In the genomic region with DNA sequence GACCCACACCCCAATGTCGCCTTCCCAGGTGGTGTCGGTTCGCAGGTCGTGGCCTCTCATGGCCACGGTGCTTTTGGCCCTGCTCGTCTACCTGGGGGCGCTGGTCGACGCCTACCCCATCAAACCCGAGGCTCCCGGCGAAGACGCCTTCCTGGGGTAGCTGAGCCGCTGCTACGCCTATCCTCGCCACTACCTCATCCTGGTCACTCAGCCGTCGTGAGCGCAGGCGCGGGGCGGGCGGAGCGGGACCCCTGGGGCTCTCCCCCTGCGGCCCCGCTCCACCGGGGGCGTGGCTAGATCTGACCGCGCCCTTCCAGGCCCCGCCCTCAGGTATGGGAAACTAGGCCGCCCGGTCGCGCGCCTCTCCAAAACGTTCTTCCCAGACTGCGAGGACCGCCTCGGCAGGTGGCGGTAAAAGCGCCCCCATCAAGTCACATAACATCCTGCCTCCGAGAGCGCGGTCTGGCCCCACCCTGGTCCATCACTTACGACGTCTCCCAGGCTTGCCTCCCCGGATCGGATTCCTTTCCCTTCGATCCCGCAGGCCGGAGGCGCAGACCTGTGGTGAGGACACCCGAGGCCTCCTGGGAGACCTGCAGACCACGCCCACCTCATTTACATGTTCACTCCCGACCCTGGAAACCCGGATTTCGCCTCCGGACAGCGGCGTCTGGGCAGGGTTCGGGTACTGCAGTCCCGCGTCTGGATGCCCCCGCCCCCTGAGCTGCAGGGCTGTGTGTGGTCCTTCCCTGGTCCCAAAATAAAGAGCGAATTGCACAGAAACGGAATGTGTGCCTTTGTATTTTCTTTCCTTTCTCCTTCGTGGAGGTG, we compare ENCODE assay signal across 9 cellular contexts.
DNase-seq lines count a peak whose midpoint lies in the region; ATAC-seq and TF ChIP-seq lines count a peak whose summit lies in the region.
"Had no signal": no experiment of that assay in that cellular context is flagged by ENCODE, and none has a peak within 500 bp of the region (broad histone marks: within the 10 kb centered on the region; RNA-seq: fewer than 3 reads in every experiment).

No MANE protein-coding gene starts in this region.

- H3K4me1 ChIP-seq in neutrophil (ENCODE audit: control insufficient read depth in 1 of 2, insufficient read depth in 1 of 2, low read depth in 1 of 2, low read length in 1 of 2): peaks cover 12 to 13% of the 10 kb centered on the region in 2 experiments

- H3K27ac ChIP-seq in neutrophil: no peak overlapping the region
- H3K27ac ChIP-seq: KMS-11 had no signal

- H3K36me3 ChIP-seq in neutrophil: no peaks in the 10 kb centered on the region

- no peaks in the 10 kb centered on the region for H3K9me3 ChIP-seq in neutrophil

- ATAC-seq in GM19324 (IDR thresholded peaks at IDR 0.05; ENCODE audit: low FRiP score, unreplicated experiment): no peak
- no peak for ATAC-seq in HG02623 (IDR thresholded peaks at IDR 0.05; ENCODE audit: unreplicated experiment)

- peaks cover 73% of the 10 kb centered on the region for H3K27me3 ChIP-seq in neutrophil

- DNase-seq in DMS53 treated with DMSO at 0.1 percent for 48 hours (lab: John Stamatoyannopoulos, UW; ENCODE audit: unreplicated experiment): peak; percentile 76
- DNase-seq in NCI-H128 (lab: John Stamatoyannopoulos, UW; ENCODE audit: unreplicated experiment): peak; percentile 76
- DNase-seq in activated T-cell treated with anti-CD3 and anti-CD28 coated beads, Interleukin-2, amount 50 U/mL, for 1 hour: peak; percentile 27
- peak; percentile 14 for DNase-seq in fibroblast of villous mesenchyme (ENCODE audit: low read depth)
- DNase-seq in dedifferentiated amniotic fluid mesenchymal stem cell (ENCODE audit: extremely low spot score): no peak

- H3K4me3 ChIP-seq in fibroblast of villous mesenchyme (ENCODE audit: low read depth, low read length): peak overlapping the region; percentile 51
- peak overlapping the region; percentile 52 to 53 for H3K4me3 ChIP-seq in neutrophil (ENCODE audit: low read depth in 1 of 2, low read length in 1 of 2)

- TF ChIP-seq CTCF in fibroblast of villous mesenchyme (IDR thresholded peaks at IDR 0.05; ENCODE audit: insufficient read depth, low read depth, low read length): no peak
- no peak for TF ChIP-seq CTCF in neutrophil (IDR thresholded peaks at IDR 0.05)
